9 cellular contexts compared by ENCODE assay signal in genomic region chr3:102715030-102715697, GRCh38.
A peak's percentile ranks its signal among the peaks of the same experiment; 100 is the strongest.
DNase-seq lines count a peak whose midpoint lies in the region; ATAC-seq lines count a peak whose summit lies in the region.
"Had no signal": no experiment of that assay in that cellular context is flagged by ENCODE, and none has a peak within 500 bp of the region (broad histone marks: within the 10 kb centered on the region; RNA-seq: fewer than 3 reads in every experiment).

No MANE protein-coding gene starts in this region.

- peaks cover 3% of the 10 kb centered on the region for H3K4me1 Mint-ChIP-seq in activated CD4-positive, alpha-beta memory T cell treated with anti-CD3 and anti-CD28 coated beads, Interleukin-2, amount 10 ng/mL, durations not matched to agents 7 days and 5 days
- H3K4me1 Mint-ChIP-seq: memory B cell had no signal

- no peaks in the 10 kb centered on the region for H3K9me3 Mint-ChIP-seq in activated CD4-positive, alpha-beta memory T cell treated with anti-CD3 and anti-CD28 coated beads, Interleukin-2, amount 10 ng/mL, durations not matched to agents 7 days and 5 days
- H3K9me3 Mint-ChIP-seq: memory B cell had no signal

- peak; percentile 47 to 51 for ATAC-seq in activated CD4-positive, CD25-positive, alpha-beta regulatory T cell treated with anti-CD3 and anti-CD28 coated beads, Interleukin-2, amount 50 U/mL, for 24 hours
- ATAC-seq in HG02763 (IDR thresholded peaks at IDR 0.05; ENCODE audit: unreplicated experiment): peak; percentile 83

- no peaks in the 10 kb centered on the region for H3K36me3 Mint-ChIP-seq in activated CD4-positive, alpha-beta memory T cell treated with anti-CD3 and anti-CD28 coated beads, Interleukin-2, amount 10 ng/mL, durations not matched to agents 7 days and 5 days (ENCODE audit: low read depth)
- H3K36me3 Mint-ChIP-seq: memory B cell had no signal

- no peak for DNase-seq in activated CD4-positive, CD25-positive, alpha-beta regulatory T cell (lab: John Stamatoyannopoulos, UW)
- peak; percentile 53 for DNase-seq in M059J (ENCODE audit: low read depth)
- DNase-seq in non-pigmented ciliary epithelial cell (ENCODE audit: low read depth): peak; percentile 6
- no peak for DNase-seq in activated CD4-positive, alpha-beta memory T cell treated with anti-CD3 and anti-CD28 coated beads, Interleukin-2, amount 10 ng/mL, durations not matched to agents 7 days and 5 days
- DNase-seq in activated CD4-positive, alpha-beta T cell treated with anti-CD3 and anti-CD28 coated beads for 48 hours: no peak
- no peak for DNase-seq in occipital lobe (lab: John Stamatoyannopoulos, UW)

- H3K4me3 Mint-ChIP-seq in activated CD4-positive, alpha-beta memory T cell treated with anti-CD3 and anti-CD28 coated beads, Interleukin-2, amount 10 ng/mL, durations not matched to agents 7 days and 5 days: no peak overlapping the region
- H3K4me3 Mint-ChIP-seq: memory B cell had no signal

- CTCF ChIA-PET in activated CD4-positive, alpha-beta memory T cell treated with anti-CD3 and anti-CD28 coated beads, Interleukin-2, amount 10 ng/mL, durations not matched to agents 7 days and 5 days (lab: Charles Lee): no interaction called here

- peaks cover 6% of the 10 kb centered on the region for H3K27me3 Mint-ChIP-seq in activated CD4-positive, alpha-beta memory T cell treated with anti-CD3 and anti-CD28 coated beads, Interleukin-2, amount 10 ng/mL, durations not matched to agents 7 days and 5 days

- POLR2A ChIA-PET in activated CD4-positive, alpha-beta memory T cell treated with anti-CD3 and anti-CD28 coated beads, Interleukin-2, amount 10 ng/mL, durations not matched to agents 7 days and 5 days (lab: Charles Lee): no interaction called here

- H3K27ac Mint-ChIP-seq in activated CD4-positive, alpha-beta memory T cell treated with anti-CD3 and anti-CD28 coated beads, Interleukin-2, amount 10 ng/mL, durations not matched to agents 7 days and 5 days: no peak overlapping the region
- H3K27ac Mint-ChIP-seq: memory B cell had no signal

Comparison
In these comparisons a context has a peak if more than half of its experiments do, and no peak if none do; other contexts are left out.
1. DNase-seq: peak in M059J (single experiment) and non-pigmented ciliary epithelial cell (single experiment); none in activated CD4-positive, CD25-positive, alpha-beta regulatory T cell (0 of 4), activated CD4-positive, alpha-beta memory T cell treated with anti-CD3 and anti-CD28 coated beads, Interleukin-2, amount 10 ng/mL, durations not matched to agents 7 days and 5 days (single experiment), activated CD4-positive, alpha-beta T cell treated with anti-CD3 and anti-CD28 coated beads for 48 hours (single experiment) and occipital lobe (single experiment).